10 cellular contexts compared by ENCODE assay signal in the genomic region with DNA sequence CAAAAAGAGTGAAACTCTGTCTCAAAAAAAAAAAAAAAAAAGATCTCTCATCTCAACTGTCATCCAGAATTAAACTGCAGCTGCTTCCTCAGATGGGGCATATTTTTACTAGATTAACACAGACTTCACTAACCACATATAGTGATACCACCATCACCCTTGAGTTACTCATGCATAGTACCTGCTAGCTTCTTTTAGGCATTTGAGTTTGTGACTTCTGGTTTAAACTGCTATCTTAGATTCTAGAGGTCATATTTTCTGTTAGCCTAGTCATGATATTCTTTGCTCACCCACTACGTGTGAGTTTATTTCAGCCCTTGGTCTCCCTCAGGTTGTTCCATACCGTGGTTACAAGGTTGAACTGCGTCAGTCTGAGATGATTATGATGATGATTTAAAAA.
A peak's percentile ranks its signal among the peaks of the same experiment; 100 is the strongest.
DNase-seq lines count a peak whose midpoint lies in the region; ATAC-seq, FAIRE-seq and TF ChIP-seq lines count a peak whose summit lies in the region.
"Had no signal": no experiment of that assay in that cellular context is flagged by ENCODE, and none has a peak within 500 bp of the region (broad histone marks: within the 10 kb centered on the region; RNA-seq: fewer than 3 reads in every experiment).

No MANE protein-coding gene starts in this region.

- H3K4me1 ChIP-seq in OCI-LY1 (ENCODE audit: insufficient read depth, low read length, severe bottlenecking), result peaks cover 43% of the 10 kb centered on the region

- no peaks in the 10 kb centered on the region for H4K20me1 ChIP-seq in OCI-LY1 (ENCODE audit: insufficient read depth, low read length)

- no peak overlapping the region for H3K4me3 ChIP-seq in OCI-LY1 (ENCODE audit: low read depth, low read length, poor library complexity, severe bottlenecking)

- DNase-seq in GM12892 (ENCODE audit: insufficient read length), result peak; percentile 11
- DNase-seq in SHP77 (lab: John Stamatoyannopoulos, UW), result no peak
- DNase-seq in islet precursor cell, result no peak
- DNase-seq in NCI-H774 (lab: John Stamatoyannopoulos, UW), result no peak
- no peak for DNase-seq in stimulated activated CD4-positive, alpha-beta T cell treated with anti-CD3 and anti-CD28 coated beads, Interleukin-4, amount 100 ng/mL, for 24 hours
- DNase-seq: activated CD4-positive, CD25-positive, alpha-beta regulatory T cell had no signal

- H3K27me3 ChIP-seq in OCI-LY1 (ENCODE audit: insufficient read depth, low read length), result no peaks in the 10 kb centered on the region

- no peaks in the 10 kb centered on the region for H3K79me2 ChIP-seq in OCI-LY1 (ENCODE audit: insufficient read depth, low read length)

- FAIRE-seq in GM12892 (lab: Jason Lieb, UNC), result peak; percentile 92

- H3F3A ChIP-seq in OCI-LY1 (ENCODE audit: insufficient read depth, low read length), result no peaks in the 10 kb centered on the region; the same call in 1 of the 2 replicates

- no peaks in the 10 kb centered on the region for H3K9me2 ChIP-seq in OCI-LY1 (ENCODE audit: low read depth, low read length)

- peak overlapping the region; percentile 99 for H3K27ac ChIP-seq in OCI-LY1 (ENCODE audit: low read depth, low read length, poor library complexity, severe bottlenecking)
- H3K27ac ChIP-seq: C4-2B had no signal

- peak overlapping the region; percentile 9; the same call in 1 of the 2 replicates for H3K4me2 ChIP-seq in OCI-LY1 (ENCODE audit: low read length)

- TF ChIP-seq CTCF in OCI-LY1 (IDR thresholded peaks at IDR 0.05; ENCODE audit: low read length), result no peak

- 0 out of 2 replicates have a peak, but pooled peaks cover 5% of the 10 kb centered on the region for H3K36me3 ChIP-seq in OCI-LY1 (ENCODE audit: insufficient read depth, low read length)

- TF ChIP-seq POLR2A in GM12892 (IDR thresholded peaks at IDR 0.05; ENCODE audit: low read depth, low read length), result no peak

- H3K9ac ChIP-seq in OCI-LY1 (ENCODE audit: low read length), result no peak overlapping the region; the same call in 1 of the 2 replicates

- peaks cover 4% of the 10 kb centered on the region for H3K9me3 ChIP-seq in OCI-LY1 (ENCODE audit: low read length)

- no peak overlapping the region for H2AFZ ChIP-seq in OCI-LY1 (ENCODE audit: low read length)

- peak; percentile 90 for ATAC-seq in GM19452 (IDR thresholded peaks at IDR 0.05; ENCODE audit: unreplicated experiment)
- ATAC-seq in HG02970 (IDR thresholded peaks at IDR 0.05; ENCODE audit: low FRiP score, unreplicated experiment), result peak; percentile 90
